ENCODE assay signal across 27 cellular contexts in genomic region chr5:530556-530955, GRCh38. TPM values are rescaled to one million over a fixed set of nuclear protein-coding genes. Genes with fewer than 3 reads are reported as not detected.
A peak's percentile ranks its signal among the peaks of the same experiment; 100 is the strongest.
DNase-seq lines count a peak whose midpoint lies in the region; ATAC-seq and TF ChIP-seq lines count a peak whose summit lies in the region.
"Had no signal": no experiment of that assay in that cellular context is flagged by ENCODE, and none has a peak within 500 bp of the region (broad histone marks: within the 10 kb centered on the region; RNA-seq: fewer than 3 reads in every experiment).

No MANE protein-coding gene starts in this region.

- no peak overlapping the region for H3K27ac ChIP-seq in left ventricle myocardium inferior (replicated peaks)
- no peak overlapping the region for H3K27ac ChIP-seq in OCI-LY3 (ENCODE audit: low read length)
- no peak overlapping the region for H3K27ac ChIP-seq in upper lobe of right lung
- H3K27ac ChIP-seq: brain microvascular endothelial cell, parathyroid adenoma had no signal

- no peaks in the 10 kb centered on the region for H3K4me1 ChIP-seq in left ventricle myocardium inferior
- peaks cover 23% of the 10 kb centered on the region for H3K4me1 ChIP-seq in OCI-LY3 (ENCODE audit: low read length)
- H3K4me1 ChIP-seq in upper lobe of right lung: peaks cover 5% of the 10 kb centered on the region
- H3K4me1 ChIP-seq: parathyroid adenoma had no signal

- ATAC-seq in left cardiac atrium (no peak), memory B cell (ENCODE audit: low read depth) (no peak), upper lobe of right lung (no peak)
- ATAC-seq: activated CD8-positive, alpha-beta T cell treated with anti-CD3 and anti-CD28 coated beads, Interleukin-2, amount 10 ng/mL, durations not matched to agents 7 days and 5 days had no signal

- TF ChIP-seq CTCF in left ventricle myocardium inferior (IDR thresholded peaks at IDR 0.05; ENCODE audit: borderline replicate concordance) (no peak), OCI-LY3 (IDR thresholded peaks at IDR 0.05; ENCODE audit: low read depth, low read length) (no peak), upper lobe of right lung (IDR thresholded peaks at IDR 0.05) (no peak)

- H3K4me3 Mint-ChIP-seq in memory B cell: peak overlapping the region; percentile 0
- H3K4me3 Mint-ChIP-seq: activated CD8-positive, alpha-beta T cell treated with anti-CD3 and anti-CD28 coated beads, Interleukin-2, amount 10 ng/mL, durations not matched to agents 7 days and 5 days; activated naive CD4-positive, alpha-beta T cell treated with anti-CD3 and anti-CD28 coated beads, Interleukin-2, amount 10 ng/mL, durations not matched to agents 7 days and 5 days; HFFc6; neural crest cell had no signal

- H3K9me3 ChIP-seq in left ventricle myocardium inferior (replicated peaks) (no peaks in the 10 kb centered on the region), OCI-LY3 (ENCODE audit: insufficient read depth, low read length) (no peaks in the 10 kb centered on the region), upper lobe of right lung (no peaks in the 10 kb centered on the region)
- H3K9me3 ChIP-seq: thyroid gland had no signal

- peaks cover 21% of the 10 kb centered on the region for H3K27me3 Mint-ChIP-seq in memory B cell

- peaks cover 7% of the 10 kb centered on the region; the same call in 1 of the 2 replicates for H4K20me1 ChIP-seq in OCI-LY3 (ENCODE audit: insufficient read depth, low read length)

- peaks cover 3% of the 10 kb centered on the region for H3K36me3 Mint-ChIP-seq in memory B cell
- H3K36me3 Mint-ChIP-seq: activated naive CD4-positive, alpha-beta T cell treated with anti-CD3 and anti-CD28 coated beads, Interleukin-2, amount 10 ng/mL, durations not matched to agents 7 days and 5 days had no signal

- peaks cover 100% of the 10 kb centered on the region for H3K27me3 ChIP-seq in left ventricle myocardium inferior (ENCODE audit: low read depth)
- peaks cover 19% of the 10 kb centered on the region for H3K27me3 ChIP-seq in OCI-LY3 (ENCODE audit: low read depth, low read length)
- peaks cover 84% of the 10 kb centered on the region for H3K27me3 ChIP-seq in upper lobe of right lung

- DNase-seq in left cardiac atrium: peak; percentile 13
- no peak for DNase-seq in left ventricle myocardium inferior
- DNase-seq in memory B cell (ENCODE audit: low spot score in 2 of 2): no peak
- DNase-seq in upper lobe of right lung: peak; percentile 61
- no peak for DNase-seq in foreskin melanocyte
- no peak for DNase-seq in head of caudate nucleus
- no peak for DNase-seq in AG20443 (ENCODE audit: low spot score)
- DNase-seq: activated CD8-positive, alpha-beta T cell treated with anti-CD3 and anti-CD28 coated beads, Interleukin-2, amount 10 ng/mL, durations not matched to agents 7 days and 5 days; activated naive CD4-positive, alpha-beta T cell treated with anti-CD3 and anti-CD28 coated beads, Interleukin-2, amount 10 ng/mL, durations not matched to agents 7 days and 5 days; amniotic stem cell; brain microvascular endothelial cell; GOT3; HFFc6; hippocampal formation; mesenchymal stem cell; NCI-H1105; NCI-H187; NCI-H524; SHP77; stimulated activated CD4-positive, alpha-beta T cell treated with anti-CD3 and anti-CD28 coated beads, Interleukin-12 subunit alpha, Interleukin-12 subunit beta, amount 100 ng/mL, for 4 hours; stimulated activated CD4-positive, alpha-beta T cell treated with anti-CD3 and anti-CD28 coated beads, Interleukin-2, amount 100 ng/mL, for 48 hours; T-helper 2 cell had no signal

- H3K36me3 ChIP-seq in left ventricle myocardium inferior (no peaks in the 10 kb centered on the region), OCI-LY3 (replicated peaks; ENCODE audit: low read depth, low read length) (no peaks in the 10 kb centered on the region), upper lobe of right lung (no peaks in the 10 kb centered on the region)
- H3K36me3 ChIP-seq: brain microvascular endothelial cell, thyroid gland had no signal

- H3K4me3 ChIP-seq in left ventricle myocardium inferior: no peak overlapping the region
- H3K4me3 ChIP-seq in OCI-LY3 (ENCODE audit: low read length): no peak overlapping the region
- no peak overlapping the region for H3K4me3 ChIP-seq in upper lobe of right lung
- H3K4me3 ChIP-seq: thyroid gland had no signal

- no peaks in the 10 kb centered on the region for H3K79me2 ChIP-seq in OCI-LY3 (ENCODE audit: low read length)
- H3K79me2 ChIP-seq: parathyroid adenoma had no signal

- no peak overlapping the region for H3K9ac ChIP-seq in OCI-LY3 (ENCODE audit: low read length)
- H3K9ac ChIP-seq: parathyroid adenoma had no signal

- peaks cover 8% of the 10 kb centered on the region for H3K9me3 Mint-ChIP-seq in memory B cell
- H3K9me3 Mint-ChIP-seq: activated naive CD4-positive, alpha-beta T cell treated with anti-CD3 and anti-CD28 coated beads, Interleukin-2, amount 10 ng/mL, durations not matched to agents 7 days and 5 days; activated T-helper 17 cell treated with anti-CD3 and anti-CD28 coated beads, Interleukin-2, amount 50 U/mL, for 72 hours; HFFc6; neural crest cell had no signal

- H3K27ac Mint-ChIP-seq in memory B cell: no peak overlapping the region
- H3K27ac Mint-ChIP-seq: activated CD8-positive, alpha-beta T cell treated with anti-CD3 and anti-CD28 coated beads, Interleukin-2, amount 10 ng/mL, durations not matched to agents 7 days and 5 days; activated naive CD4-positive, alpha-beta T cell treated with anti-CD3 and anti-CD28 coated beads, Interleukin-2, amount 10 ng/mL, durations not matched to agents 7 days and 5 days; activated T-helper 17 cell treated with anti-CD3 and anti-CD28 coated beads, Interleukin-2, amount 50 U/mL, for 72 hours; HFFc6 had no signal

- peak overlapping the region; percentile 64 for H3K4me2 ChIP-seq in OCI-LY3 (ENCODE audit: low read length)

- no peak overlapping the region for H2AFZ ChIP-seq in OCI-LY3 (ENCODE audit: low read depth, low read length)
- H2AFZ ChIP-seq: parathyroid adenoma had no signal

- H3K4me1 Mint-ChIP-seq in memory B cell: peaks cover 25% of the 10 kb centered on the region

- intact Hi-C loops in left cardiac atrium (cut with DNase I): no loop called here
- intact Hi-C loops in left ventricle myocardium inferior (cut with micrococcal nuclease): no loop called here
- intact Hi-C loops in upper lobe of right lung (cut with DNase I): no loop called here
- intact Hi-C loops in head of caudate nucleus (cut with DNase I): no loop called here

RNA-seq across cellular contexts. Expression of gene SLC9A3, which starts 6.3 kb away (rescaled TPM):
- under 1 TPM; 0.77 to 0.99 TPM for total RNA-seq in left cardiac atrium
- 0.91 TPM for total RNA-seq in left ventricle myocardium inferior
- 1.0 TPM for total RNA-seq in upper lobe of right lung

Comparison
In these comparisons a context has a peak if more than half of its experiments do, and no peak if none do; other contexts are left out.
1. DNase-seq: peak in left cardiac atrium (single experiment) and upper lobe of right lung (single experiment); none in left ventricle myocardium inferior (single experiment), memory B cell (0 of 2), foreskin melanocyte (single experiment), head of caudate nucleus (0 of 42) and AG20443 (single experiment).